Comparison of ENCODE assay signal across 10 cellular contexts in the genomic region with DNA sequence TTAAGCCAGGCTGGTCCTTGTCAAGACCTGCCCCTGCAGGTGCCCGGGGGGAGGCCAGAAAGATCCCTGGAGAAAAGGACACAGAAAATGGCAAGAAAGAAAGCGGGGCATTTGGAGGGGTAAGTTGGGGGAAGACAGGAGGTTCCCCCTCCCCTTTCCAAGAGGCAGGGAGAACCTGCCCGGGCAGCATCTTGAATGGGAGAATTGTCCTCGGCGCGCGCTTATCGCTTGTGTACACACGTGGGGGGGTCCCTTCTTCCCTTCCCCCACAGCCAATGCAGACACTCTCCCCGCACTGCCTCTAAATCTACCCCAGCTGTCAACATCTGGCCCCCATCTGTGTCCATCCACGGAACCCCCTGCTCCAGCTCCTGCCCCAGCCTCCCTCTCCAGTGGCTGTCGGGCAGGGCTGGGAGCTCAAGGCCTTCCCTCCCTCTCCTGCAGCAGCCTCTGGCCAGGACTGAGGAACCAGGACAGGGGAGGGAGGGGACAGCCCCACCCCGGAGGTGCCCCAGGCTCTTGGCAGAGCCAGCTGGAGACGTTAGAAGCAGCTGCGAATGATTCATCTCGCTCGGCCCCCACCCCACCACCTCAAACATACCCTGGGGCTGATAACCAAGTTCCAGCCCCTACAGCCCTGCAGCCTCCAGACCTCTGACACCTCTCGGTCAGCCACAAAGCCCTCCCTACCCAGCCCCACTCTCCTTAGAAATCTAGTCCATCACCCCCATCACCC. TPM values are rescaled to one million over a fixed set of nuclear protein-coding genes. Genes with fewer than 3 reads are reported as not detected.
DNase-seq lines count a peak whose midpoint lies in the region; ATAC-seq and TF ChIP-seq lines count a peak whose summit lies in the region.
"Had no signal": no experiment of that assay in that cellular context is flagged by ENCODE, and none has a peak within 500 bp of the region (broad histone marks: within the 10 kb centered on the region; RNA-seq: fewer than 3 reads in every experiment).

No MANE protein-coding gene starts in this region.

- peaks cover 45% of the 10 kb centered on the region for H3K4me1 ChIP-seq in mammary epithelial cell (ENCODE audit: insufficient read depth, low read length)
- H3K4me1 ChIP-seq in aorta (ENCODE audit: control insufficient read depth in 1 of 2, insufficient read depth in 2 of 2, low read length in 2 of 2): no peaks in the 10 kb centered on the region

- in situ Hi-C loops in mammary epithelial cell (cut with MboI; ENCODE audit: low sequenced_read_pairs in 2 of 2): no loop called here

- ATAC-seq in GM19397 (IDR thresholded peaks at IDR 0.05; ENCODE audit: unreplicated experiment) (no peak), aorta (ENCODE audit: low FRiP score) (no peak), HG03378 (IDR thresholded peaks at IDR 0.05; ENCODE audit: unreplicated experiment) (no peak), GM21529 (IDR thresholded peaks at IDR 0.05; ENCODE audit: unreplicated experiment) (no peak)

- H3K4me1 Mint-ChIP-seq in mesothelial cell of epicardium: peaks cover 29% of the 10 kb centered on the region

- intact Hi-C loops in mammary epithelial cell (cut with micrococcal nuclease) (loop anchor here (1.0 kb wide), 1 partner anchor 23 kb away; no protein-coding TSS in a partner anchor), aorta (cut with DNase I) (no loop called here)

- peaks cover 19% of the 10 kb centered on the region for H3K36me3 Mint-ChIP-seq in mesothelial cell of epicardium

- no peaks in the 10 kb centered on the region for H3K79me2 ChIP-seq in mammary epithelial cell (ENCODE audit: insufficient read depth, low read length)

- no peaks in the 10 kb centered on the region for H3K27me3 ChIP-seq in mammary epithelial cell (ENCODE audit: insufficient read depth, low read length)
- no peaks in the 10 kb centered on the region for H3K27me3 ChIP-seq in aorta (ENCODE audit: control insufficient read depth in 1 of 2, insufficient read depth in 2 of 2, low read length in 1 of 2)

- no peak overlapping the region for H2AFZ ChIP-seq in mammary epithelial cell (ENCODE audit: low read depth, low read length)

- peak overlapping the region; percentile 84 for H3K27ac Mint-ChIP-seq in mesothelial cell of epicardium

- H3K9me3 Mint-ChIP-seq in mesothelial cell of epicardium: no peaks in the 10 kb centered on the region
- H3K9me3 Mint-ChIP-seq: central memory CD8-positive, alpha-beta T cell; stimulated activated naive CD8-positive, alpha-beta T cell treated with anti-CD3 and anti-CD28 coated beads, Interleukin-15, Interleukin-2, amounts not matched to agents 100 ng/mL and 50 ng/mL, for 24 hours had no signal

- no peaks in the 10 kb centered on the region for H4K20me1 ChIP-seq in mammary epithelial cell (ENCODE audit: insufficient read depth, low read length)

- 3% methylated on average over 5 of the region's 18 CpGs for WGBS in mammary epithelial cell (ENCODE audit: low coverage, missing lambda C conversion rate)
- 45 to 50% methylated on average over 12 to 18 of the region's 18 CpGs for WGBS in aorta, 2 donors

- no peak overlapping the region for H3K4me3 ChIP-seq in mammary epithelial cell (replicated peaks in 1 of 3; ENCODE audit: insufficient read depth in 1 of 3, low read depth in 2 of 3, low read length in 3 of 3)
- H3K4me3 ChIP-seq in aorta (ENCODE audit: low read length in 2 of 2): no peak overlapping the region

- TF ChIP-seq CTCF in mammary epithelial cell (conservative IDR thresholded peaks at IDR 0.05 in 1 of 2, IDR thresholded peaks at IDR 0.05 in 1 of 2; ENCODE audit: extremely low read depth in 1 of 2, insufficient read depth in 1 of 2, low read depth in 1 of 2, low read length in 2 of 2) (no peak), mesothelial cell of epicardium (IDR thresholded peaks at IDR 0.05; ENCODE audit: unreplicated experiment) (no peak)

- H3K27ac ChIP-seq in mammary epithelial cell (ENCODE audit: insufficient read depth, low read depth, low read length) (peak overlapping the region; percentile 61), aorta (ENCODE audit: low read depth in 1 of 2, low read length in 2 of 2) (no peak overlapping the region)

- H3K27me3 Mint-ChIP-seq in mesothelial cell of epicardium (ENCODE audit: low read depth): no peaks in the 10 kb centered on the region
- H3K27me3 Mint-ChIP-seq: stimulated activated naive CD8-positive, alpha-beta T cell treated with anti-CD3 and anti-CD28 coated beads, Interleukin-15, Interleukin-2, amounts not matched to agents 100 ng/mL and 50 ng/mL, for 24 hours had no signal

- H3K9ac ChIP-seq in mammary epithelial cell (ENCODE audit: insufficient read depth, low read length): no peak overlapping the region

- peak overlapping the region; percentile 66 for H3K4me2 ChIP-seq in mammary epithelial cell (ENCODE audit: insufficient read depth, low read depth, low read length)

- CTCF ChIA-PET in mammary epithelial cell (lab: Charles Lee; ENCODE audit: low non-redundant PET): interaction anchor here (0.5 kb wide), 1 partner anchor 24 kb away, joined by 4 read pairs; no protein-coding TSS in a partner anchor

- H3K36me3 ChIP-seq in mammary epithelial cell (ENCODE audit: insufficient read depth, low read length) (peaks cover 10% of the 10 kb centered on the region), aorta (ENCODE audit: control insufficient read depth in 1 of 2, insufficient read depth in 2 of 2, low read length in 1 of 2) (no peaks in the 10 kb centered on the region)

- DNase-seq in COR-L47 (lab: John Stamatoyannopoulos, UW): peak; percentile 69
- peak; percentile 59 for DNase-seq in NAMALWA (ENCODE audit: low spot score)
- peak; percentile 95 for DNase-seq in mammary epithelial cell
- peak in 1 of 2 experiments; percentile 46 for DNase-seq in mesothelial cell of epicardium (ENCODE audit: low spot score in 2 of 2, unreplicated experiment in 2 of 2)
- DNase-seq in aorta: no peak

- dilution Hi-C loops in mammary epithelial cell (cut with HindIII; ENCODE audit: low sequenced_read_pairs): no loop called here

- BruUV-seq in mammary epithelial cell (replicated peaks; lab: Mats Ljungman, UMichigan): TSS peak; percentile 72

- H3K9me3 ChIP-seq in mammary epithelial cell (replicated peaks; ENCODE audit: insufficient read depth, low read length): no peaks in the 10 kb centered on the region
- H3K9me3 ChIP-seq in aorta (ENCODE audit: control insufficient read depth, low read length): no peaks in the 10 kb centered on the region

- peak overlapping the region; percentile 10 for H3K4me3 Mint-ChIP-seq in mesothelial cell of epicardium
- H3K4me3 Mint-ChIP-seq: central memory CD8-positive, alpha-beta T cell; stimulated activated naive CD8-positive, alpha-beta T cell treated with anti-CD3 and anti-CD28 coated beads, Interleukin-15, Interleukin-2, amounts not matched to agents 100 ng/mL and 50 ng/mL, for 24 hours had no signal

RNA-seq across cellular contexts. Expression of a gene that starts 25.3 kb away (rescaled TPM):
- 10 to 100 TPM; 75.0 to 81.0 TPM for total RNA-seq in mammary epithelial cell
- 71.4 TPM for polyA plus RNA-seq in mammary epithelial cell
- 145 TPM for polyA minus RNA-seq in mammary epithelial cell
- 120 to 127 TPM (median 125 TPM) in 3 replicates for total RNA-seq in mesothelial cell of epicardium
- 10 to 100 TPM; 44.8 to 71.6 TPM for total RNA-seq in aorta
- polyA plus RNA-seq in aorta: 1 to 10 TPM; 4.3 to 4.5 TPM

RNA-seq across cellular contexts. Expression of a gene that starts 50.5 kb away (rescaled TPM):
- total RNA-seq in mammary epithelial cell: 10 to 100 TPM; 11.7 to 31.0 TPM
- polyA plus RNA-seq in mammary epithelial cell: 11.5 TPM
- 18.6 TPM for polyA minus RNA-seq in mammary epithelial cell
- total RNA-seq in mesothelial cell of epicardium: 30.9 to 39.1 TPM (median 37.5 TPM) in 3 replicates
- 10 to 100 TPM; 20.3 to 34.3 TPM for total RNA-seq in aorta
- 10 to 100 TPM in 1 of 2 donors, 1 to 10 TPM in 1; 8.5 to 43.9 TPM for polyA plus RNA-seq in aorta

Comparison
In these comparisons a context has a peak if more than half of its experiments do, and no peak if none do; other contexts are left out.
1. DNase-seq: peak in COR-L47 (single experiment), NAMALWA (single experiment) and mammary epithelial cell (single experiment); none in aorta (0 of 2).